Comparison of ENCODE assay signal across 8 cellular contexts in the genomic region with DNA sequence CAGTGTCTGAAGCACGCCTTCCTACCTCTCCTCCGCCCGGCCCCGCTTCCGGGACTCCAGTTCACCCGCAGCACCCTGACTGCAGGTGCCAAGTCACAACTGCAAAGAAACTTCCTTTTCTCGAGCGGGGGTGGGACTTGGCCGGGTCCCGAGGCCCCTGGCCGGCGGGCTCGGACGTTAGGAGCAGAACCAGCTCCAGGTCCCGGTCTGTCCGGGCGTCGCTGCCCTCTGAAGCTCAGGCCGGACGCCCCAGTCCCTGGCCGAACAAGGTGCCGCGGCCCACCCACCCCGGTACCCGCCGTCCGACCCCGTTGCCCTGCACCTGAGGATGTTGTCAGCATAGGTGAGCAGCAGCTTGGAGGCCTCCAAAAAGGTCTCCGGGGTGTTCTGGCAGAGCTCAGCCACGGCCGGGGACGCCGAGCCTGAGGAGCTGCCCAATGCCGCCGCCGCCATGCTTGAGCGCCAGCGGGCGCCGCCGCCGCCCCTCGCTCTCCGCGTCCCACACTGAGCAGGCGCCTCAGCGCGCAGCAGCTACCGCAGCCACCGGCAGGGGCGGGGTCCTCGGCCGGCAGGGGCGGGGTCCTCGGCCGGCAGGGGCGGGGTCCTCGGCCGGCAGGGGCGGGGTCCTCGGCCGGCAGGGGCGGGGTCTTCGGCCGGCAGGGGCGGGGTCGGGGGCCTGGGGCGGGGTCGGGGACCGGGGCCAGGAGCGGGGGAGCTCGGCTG. TPM values are rescaled to one million over a fixed set of nuclear protein-coding genes. Genes with fewer than 3 reads are reported as not detected.
DNase-seq lines count a peak whose midpoint lies in the region; ATAC-seq and TF ChIP-seq lines count a peak whose summit lies in the region.

A gene with protein sequence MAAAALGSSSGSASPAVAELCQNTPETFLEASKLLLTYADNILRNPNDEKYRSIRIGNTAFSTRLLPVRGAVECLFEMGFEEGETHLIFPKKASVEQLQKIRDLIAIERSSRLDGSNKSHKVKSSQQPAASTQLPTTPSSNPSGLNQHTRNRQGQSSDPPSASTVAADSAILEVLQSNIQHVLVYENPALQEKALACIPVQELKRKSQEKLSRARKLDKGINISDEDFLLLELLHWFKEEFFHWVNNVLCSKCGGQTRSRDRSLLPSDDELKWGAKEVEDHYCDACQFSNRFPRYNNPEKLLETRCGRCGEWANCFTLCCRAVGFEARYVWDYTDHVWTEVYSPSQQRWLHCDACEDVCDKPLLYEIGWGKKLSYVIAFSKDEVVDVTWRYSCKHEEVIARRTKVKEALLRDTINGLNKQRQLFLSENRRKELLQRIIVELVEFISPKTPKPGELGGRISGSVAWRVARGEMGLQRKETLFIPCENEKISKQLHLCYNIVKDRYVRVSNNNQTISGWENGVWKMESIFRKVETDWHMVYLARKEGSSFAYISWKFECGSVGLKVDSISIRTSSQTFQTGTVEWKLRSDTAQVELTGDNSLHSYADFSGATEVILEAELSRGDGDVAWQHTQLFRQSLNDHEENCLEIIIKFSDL (minus strand): TSS at position 506 of the 723 bp plus-strand sequence. CDS start 53 bp downstream, at position 453.

- intact Hi-C loops in left colon (cut with DNase I, micrococcal nuclease), result loop anchor here in 1 of 2 donors (5.0 kb wide), 1 partner anchor 121 kb away; the partner anchor contains the start of gene TOP2B

- peak; percentile 57 for ATAC-seq in GM18870 (IDR thresholded peaks at IDR 0.05; ENCODE audit: unreplicated experiment)
- peak; percentile 59 for ATAC-seq in HG03103 (IDR thresholded peaks at IDR 0.05; ENCODE audit: low read depth, unreplicated experiment)
- ATAC-seq in left colon, result peak; percentile 93

- CTCF ChIA-PET in AG04449 (lab: Yijun Ruan, JAX), result interaction anchor here (1.9 kb wide), 1 partner anchor 135 kb away, joined by 11 read pairs; no protein-coding TSS in a partner anchor

- DNase-seq in AG04449 (ENCODE audit: low read depth, low spot score) (no peak), NCI-H460 (ENCODE audit: extremely low read depth, low read depth) (peak; percentile 68), left colon (peak; percentile 81 to 90)
- peak; percentile 80 to 84 for DNase-seq in activated CD4-positive, alpha-beta T cell treated with anti-CD3 and anti-CD28 coated beads for 4 hours
- DNase-seq in stimulated activated CD4-positive, alpha-beta T cell treated with anti-CD3 and anti-CD28 coated beads, Interleukin-1b, Interleukin-23, amount 100 ng/mL, for 4 hours (ENCODE audit: low read depth in 2 of 2), result peak; percentile 81 to 82

- peak within 1 kb of the TSS; percentile 62 for H3K27ac ChIP-seq in cingulate gyrus (ENCODE audit: low read depth, low read length)

- peak within 1 kb of the TSS; percentile 86 for H3K4me3 ChIP-seq in AG04449 (ENCODE audit: low read depth, low read length)

- peak; percentile 4 for TF ChIP-seq CTCF in AG04449 (IDR thresholded peaks at IDR 0.05; ENCODE audit: insufficient read depth, low read length, missing control alignments)

- POLR2A ChIA-PET in AG04449 (lab: Yijun Ruan, JAX), result interaction anchor here (0.7 to 1.7 kb wide), 2 partner anchors 37 to 71 kb away, joined by 4 read pairs; no protein-coding TSS in a partner anchor

RNA-seq across cellular contexts. Expression of the gene that starts here (rescaled TPM):
- total RNA-seq in NCI-H460 (2014; rRNA removed; shearing (Covaris generic)), result 39.4 and 45.1 TPM in 2 replicates
- 32.5 and 47.6 TPM in 2 replicates for polyA plus RNA-seq in NCI-H460 (2014; cell fraction: nucleus; rRNA removed)
- total RNA-seq in left colon, result 10 to 100 TPM; 42.2 to 45.0 TPM
